Comparison of ENCODE assay signal across 9 cellular contexts in genomic region chr13:43905435-43906031, GRCh38. TPM values are rescaled to one million over a fixed set of nuclear protein-coding genes. Genes with fewer than 3 reads are reported as not detected.
DNase-seq lines count a peak whose midpoint lies in the region; ATAC-seq and TF ChIP-seq lines count a peak whose summit lies in the region.
"Had no signal": no experiment of that assay in that cellular context is flagged by ENCODE, and none has a peak within 500 bp of the region (broad histone marks: within the 10 kb centered on the region; RNA-seq: fewer than 3 reads in every experiment).

No MANE protein-coding gene starts in this region.

- H3K27me3 ChIP-seq in CD8-positive, alpha-beta T cell (ENCODE audit: insufficient read depth, low read length): no peaks in the 10 kb centered on the region
- H3K27me3 ChIP-seq in foreskin keratinocyte (peaks cover 4% of the 10 kb centered on the region), neutrophil (no peaks in the 10 kb centered on the region)

- no peaks in the 10 kb centered on the region for H3K9me3 ChIP-seq in CD8-positive, alpha-beta T cell (ENCODE audit: low read length)
- no peaks in the 10 kb centered on the region for H3K9me3 ChIP-seq in neutrophil

- POLR2A ChIA-PET in CD8-positive, alpha-beta T cell (lab: Charles Lee): no interaction called here

- H3K27me3 Mint-ChIP-seq in CD8-positive, alpha-beta T cell (ENCODE audit: low read depth): peaks cover 14% of the 10 kb centered on the region
- H3K27me3 Mint-ChIP-seq in activated CD4-positive, alpha-beta T cell treated with anti-CD3 and anti-CD28 coated beads, Interleukin-2, amount 10 ng/mL, durations not matched to agents 24 days and 14 days: peaks cover 36% of the 10 kb centered on the region

- no peak overlapping the region for H3K4me3 ChIP-seq in CD8-positive, alpha-beta T cell (ENCODE audit: low read depth, low read length)
- H3K4me3 ChIP-seq in neutrophil (ENCODE audit: low read depth in 1 of 2, low read length in 1 of 2): no peak overlapping the region

- intact Hi-C loops in CD8-positive, alpha-beta T cell (cut with DNase I, micrococcal nuclease): loop anchor here (1.0 to 5.0 kb wide), 10 partner anchors 145 to 1402 kb away; partner anchors contain the start of gene TSC22D1 (in 1 of the 2)
- intact Hi-C loops in activated CD4-positive, alpha-beta T cell treated with anti-CD3 and anti-CD28 coated beads, Interleukin-2, amount 10 ng/mL, durations not matched to agents 24 days and 14 days (cut with micrococcal nuclease): loop anchor here (1.0 to 10.0 kb wide), 2 partner anchors 566 to 1069 kb away; no protein-coding TSS in a partner anchor

- no peaks in the 10 kb centered on the region for H3K9me3 Mint-ChIP-seq in CD8-positive, alpha-beta T cell
- H3K9me3 Mint-ChIP-seq in activated CD4-positive, alpha-beta T cell treated with anti-CD3 and anti-CD28 coated beads, Interleukin-2, amount 10 ng/mL, durations not matched to agents 24 days and 14 days: no peaks in the 10 kb centered on the region
- H3K9me3 Mint-ChIP-seq: T-helper 1 cell treated with Interleukin-12 subunit alpha and Interleukin-12 subunit beta and Interleukin-4 antibody, amounts not matched to agents 30 μg/mL and 1 μg/mL, for 36 hours had no signal

- peak; percentile 79 for ATAC-seq in CD8-positive, alpha-beta T cell
- peak; percentile 23 for ATAC-seq in foreskin keratinocyte

- peak; percentile 82 for TF ChIP-seq CTCF in CD8-positive, alpha-beta T cell (IDR thresholded peaks at IDR 0.05)
- peak; percentile 61 for TF ChIP-seq CTCF in GM20000 (IDR thresholded peaks at IDR 0.05; ENCODE audit: extremely low read depth, missing control alignments)
- TF ChIP-seq CTCF in foreskin keratinocyte (conservative IDR thresholded peaks at IDR 0.05): peak; percentile 89
- peak; percentile 62 for TF ChIP-seq CTCF in neutrophil (IDR thresholded peaks at IDR 0.05)

- H3K4me1 Mint-ChIP-seq in CD8-positive, alpha-beta T cell (ENCODE audit: low read depth): no peaks in the 10 kb centered on the region
- H3K4me1 Mint-ChIP-seq in activated CD4-positive, alpha-beta T cell treated with anti-CD3 and anti-CD28 coated beads, Interleukin-2, amount 10 ng/mL, durations not matched to agents 24 days and 14 days: no peaks in the 10 kb centered on the region

- peak in 2 of 7 experiments; percentile 15 to 20 for DNase-seq in CD8-positive, alpha-beta T cell
- peak; percentile 45 for DNase-seq in GM20000 (ENCODE audit: low spot score)
- peak; percentile 36 for DNase-seq in NCI-H2196 (lab: John Stamatoyannopoulos, UW; ENCODE audit: unreplicated experiment)
- peak; percentile 80 for DNase-seq in activated CD4-positive, alpha-beta T cell treated with anti-CD3 and anti-CD28 coated beads, Interleukin-2, amount 10 ng/mL, durations not matched to agents 24 days and 14 days
- DNase-seq in foreskin keratinocyte: peak; percentile 11 to 44
- DNase-seq in GM19240 (ENCODE audit: insufficient read length, low spot score): no peak
- no peak for DNase-seq in stimulated activated CD8-positive, alpha-beta memory T cell treated with anti-CD3 and anti-CD28 coated beads, Interleukin-4, amount 100 ng/mL, for 48 hours

- H3K27ac ChIP-seq in CD8-positive, alpha-beta T cell (ENCODE audit: low read depth, low read length): no peak overlapping the region
- H3K27ac ChIP-seq in foreskin keratinocyte: no peak overlapping the region
- H3K27ac ChIP-seq in neutrophil: no peak overlapping the region

- H3K4me3 Mint-ChIP-seq in CD8-positive, alpha-beta T cell: no peak overlapping the region
- no peak overlapping the region for H3K4me3 Mint-ChIP-seq in activated CD4-positive, alpha-beta T cell treated with anti-CD3 and anti-CD28 coated beads, Interleukin-2, amount 10 ng/mL, durations not matched to agents 24 days and 14 days
- H3K4me3 Mint-ChIP-seq: T-helper 1 cell treated with Interleukin-12 subunit alpha and Interleukin-12 subunit beta and Interleukin-4 antibody, amounts not matched to agents 30 μg/mL and 1 μg/mL, for 36 hours had no signal

- no peaks in the 10 kb centered on the region for H3K4me1 ChIP-seq in CD8-positive, alpha-beta T cell (ENCODE audit: insufficient read depth, low read length)
- H3K4me1 ChIP-seq in foreskin keratinocyte (peaks cover 6% of the 10 kb centered on the region), neutrophil (ENCODE audit: control insufficient read depth in 1 of 2, insufficient read depth in 1 of 2, low read depth in 1 of 2, low read length in 1 of 2) (no peaks in the 10 kb centered on the region)

- no peaks in the 10 kb centered on the region for H3K36me3 ChIP-seq in CD8-positive, alpha-beta T cell (ENCODE audit: insufficient read depth, low read length)
- no peaks in the 10 kb centered on the region for H3K36me3 ChIP-seq in neutrophil

- CTCF ChIA-PET in CD8-positive, alpha-beta T cell (lab: Charles Lee): interaction anchor here (0.6 to 6.4 kb wide), 23 partner anchors 9 to 1071 kb away, joined by 3 to 89 read pairs (median 4); partner anchors contain the start of genes CCDC122 and LACC1

- H3K27ac Mint-ChIP-seq in CD8-positive, alpha-beta T cell: no peak overlapping the region
- no peak overlapping the region for H3K27ac Mint-ChIP-seq in activated CD4-positive, alpha-beta T cell treated with anti-CD3 and anti-CD28 coated beads, Interleukin-2, amount 10 ng/mL, durations not matched to agents 24 days and 14 days
- H3K27ac Mint-ChIP-seq: T-helper 1 cell treated with Interleukin-12 subunit alpha and Interleukin-12 subunit beta and Interleukin-4 antibody, amounts not matched to agents 30 μg/mL and 1 μg/mL, for 36 hours had no signal

- no peaks in the 10 kb centered on the region for H3K36me3 Mint-ChIP-seq in CD8-positive, alpha-beta T cell
- no peaks in the 10 kb centered on the region for H3K36me3 Mint-ChIP-seq in activated CD4-positive, alpha-beta T cell treated with anti-CD3 and anti-CD28 coated beads, Interleukin-2, amount 10 ng/mL, durations not matched to agents 24 days and 14 days (ENCODE audit: low read depth)

RNA-seq across cellular contexts. Expression of gene LACC1, which starts 25.8 kb away (rescaled TPM):
- total RNA-seq in CD8-positive, alpha-beta T cell: under 1 TPM; 0.16 to 0.36 TPM
- total RNA-seq in activated CD4-positive, alpha-beta T cell treated with anti-CD3 and anti-CD28 coated beads, Interleukin-2, amount 10 ng/mL, durations not matched to agents 24 days and 14 days: 2.3 and 2.6 TPM in 2 replicates
- 6.7 and 8.3 TPM in 2 replicates for total RNA-seq in foreskin keratinocyte
- 2.2 and 2.5 TPM in 2 replicates for polyA plus RNA-seq in foreskin keratinocyte

RNA-seq across cellular contexts. Expression of gene CCDC122, which starts 26.0 kb away (rescaled TPM):
- not detected for total RNA-seq in CD8-positive, alpha-beta T cell
- total RNA-seq in activated CD4-positive, alpha-beta T cell treated with anti-CD3 and anti-CD28 coated beads, Interleukin-2, amount 10 ng/mL, durations not matched to agents 24 days and 14 days: 0.56 and 1.7 TPM in 2 replicates
- 9.2 and 11.6 TPM in 2 replicates for total RNA-seq in foreskin keratinocyte
- 3.5 and 4.0 TPM in 2 replicates for polyA plus RNA-seq in foreskin keratinocyte

Comparison
In these comparisons a context has a peak if more than half of its experiments do, and no peak if none do; other contexts are left out.
1. DNase-seq: peak in GM20000 (single experiment), NCI-H2196 (single experiment), activated CD4-positive, alpha-beta T cell treated with anti-CD3 and anti-CD28 coated beads, Interleukin-2, amount 10 ng/mL, durations not matched to agents 24 days and 14 days (single experiment) and foreskin keratinocyte (2 of 2); none in GM19240 (single experiment) and stimulated activated CD8-positive, alpha-beta memory T cell treated with anti-CD3 and anti-CD28 coated beads, Interleukin-4, amount 100 ng/mL, for 48 hours (single experiment).
2. Peak in every context shown above with its lines, with median percentiles within 50 percentile points of each other: CTCF ChIP-seq.